Comparison of ENCODE assay signal across 13 cellular contexts in the genomic region with DNA sequence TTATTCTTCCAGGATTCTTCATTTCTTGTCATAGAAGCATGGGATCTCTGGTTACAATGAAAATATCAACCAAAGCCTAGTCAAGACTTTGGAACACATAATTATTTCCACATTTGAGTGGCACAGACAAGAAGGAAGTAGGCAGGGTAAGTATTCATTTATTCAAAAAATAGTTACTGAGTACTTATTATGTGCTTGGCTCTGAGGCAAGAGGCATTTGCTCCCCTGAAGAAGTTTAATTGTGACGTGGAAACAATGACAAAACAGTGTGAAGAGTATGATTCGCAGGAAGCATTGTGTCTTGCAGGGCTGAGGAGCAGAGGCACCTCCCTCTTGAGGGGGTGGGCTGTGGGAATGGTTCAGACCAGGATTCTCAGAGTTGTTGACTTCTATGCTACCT. TPM values are rescaled to one million over a fixed set of nuclear protein-coding genes. Genes with fewer than 3 reads are reported as not detected.
DNase-seq lines count a peak whose midpoint lies in the region.
"Had no signal": no experiment of that assay in that cellular context is flagged by ENCODE, and none has a peak within 500 bp of the region (broad histone marks: within the 10 kb centered on the region; RNA-seq: fewer than 3 reads in every experiment).

No MANE protein-coding gene starts in this region.

- no peaks in the 10 kb centered on the region for H3K27me3 Mint-ChIP-seq in activated CD4-positive, alpha-beta T cell treated with anti-CD3 and anti-CD28 coated beads, Interleukin-2, amount 10 ng/mL, durations not matched to agents 24 days and 14 days

- H3K9me3 Mint-ChIP-seq in activated CD4-positive, alpha-beta T cell treated with anti-CD3 and anti-CD28 coated beads, Interleukin-2, amount 10 ng/mL, durations not matched to agents 24 days and 14 days, result peaks cover 7% of the 10 kb centered on the region

- peak overlapping the region; percentile 39 for H3K27ac Mint-ChIP-seq in activated CD4-positive, alpha-beta T cell treated with anti-CD3 and anti-CD28 coated beads, Interleukin-2, amount 10 ng/mL, durations not matched to agents 24 days and 14 days

- no peaks in the 10 kb centered on the region for H3K36me3 Mint-ChIP-seq in activated CD4-positive, alpha-beta T cell treated with anti-CD3 and anti-CD28 coated beads, Interleukin-2, amount 10 ng/mL, durations not matched to agents 24 days and 14 days (ENCODE audit: low read depth)

- peaks cover 10% of the 10 kb centered on the region for H3K4me1 Mint-ChIP-seq in activated CD4-positive, alpha-beta T cell treated with anti-CD3 and anti-CD28 coated beads, Interleukin-2, amount 10 ng/mL, durations not matched to agents 24 days and 14 days

- in situ Hi-C loops in G401 (cut with HindIII; ENCODE audit: low sequenced_read_pairs), result no loop called here

- DNase-seq in activated CD4-positive, alpha-beta T cell treated with anti-CD3 and anti-CD28 coated beads, Interleukin-2, amount 10 ng/mL, durations not matched to agents 24 days and 14 days, result no peak
- DNase-seq in activated CD4-positive, alpha-beta T cell treated with anti-CD3 and anti-CD28 coated beads for 1 hour, result no peak
- DNase-seq in MV-4-11 (lab: John Stamatoyannopoulos, UW) (peak; percentile 11), brain pericyte (ENCODE audit: low read depth, low spot score) (peak; percentile 48), renal cortical epithelial cell (ENCODE audit: low read depth) (peak; percentile 64), NCI-H1105 treated with DMSO at 0.1 percent for 48 hours (lab: John Stamatoyannopoulos, UW) (no peak), NCI-H526 treated with DMSO at 0.1 percent for 48 hours (lab: John Stamatoyannopoulos, UW) (no peak), G401 (ENCODE audit: low spot score) (no peak)
- DNase-seq: NCI-H1694, NCI-H69, nucleus accumbens, Right ventricle myocardium superior had no signal

- intact Hi-C loops in activated CD4-positive, alpha-beta T cell treated with anti-CD3 and anti-CD28 coated beads, Interleukin-2, amount 10 ng/mL, durations not matched to agents 24 days and 14 days (cut with micrococcal nuclease), result loop anchor here (2.0 kb wide), 1 partner anchor 58 kb away; no protein-coding TSS in a partner anchor

- H3K4me3 Mint-ChIP-seq in activated CD4-positive, alpha-beta T cell treated with anti-CD3 and anti-CD28 coated beads, Interleukin-2, amount 10 ng/mL, durations not matched to agents 24 days and 14 days, result no peak overlapping the region

RNA-seq across cellular contexts. Expression of a gene that starts 45.0 kb away (rescaled TPM):
- 1.4 and 1.5 TPM in 2 replicates for total RNA-seq in activated CD4-positive, alpha-beta T cell treated with anti-CD3 and anti-CD28 coated beads, Interleukin-2, amount 10 ng/mL, durations not matched to agents 24 days and 14 days
- total RNA-seq in renal cortical epithelial cell, result 1.3 and 7.3 TPM in 2 replicates
- total RNA-seq in G401 (2014; rRNA removed; shearing (Covaris generic)), result not detected in 2 replicates
- total RNA-seq: cardiac muscle cell, Right ventricle myocardium superior had no signal

Comparison
In these comparisons a context has a peak if more than half of its experiments do, and no peak if none do; other contexts are left out.
1. DNase-seq: peak in MV-4-11 (single experiment), brain pericyte (single experiment) and renal cortical epithelial cell (single experiment); none in activated CD4-positive, alpha-beta T cell treated with anti-CD3 and anti-CD28 coated beads, Interleukin-2, amount 10 ng/mL, durations not matched to agents 24 days and 14 days (single experiment), activated CD4-positive, alpha-beta T cell treated with anti-CD3 and anti-CD28 coated beads for 1 hour (single experiment), NCI-H1105 treated with DMSO at 0.1 percent for 48 hours (single experiment), NCI-H526 treated with DMSO at 0.1 percent for 48 hours (single experiment) and G401 (single experiment).